12 cellular contexts compared by ENCODE assay signal in genomic region chr5:88144219-88145040, GRCh38.
DNase-seq lines count a peak whose midpoint lies in the region; ATAC-seq and TF ChIP-seq lines count a peak whose summit lies in the region.
"Had no signal": no experiment of that assay in that cellular context is flagged by ENCODE, and none has a peak within 500 bp of the region (broad histone marks: within the 10 kb centered on the region; RNA-seq: fewer than 3 reads in every experiment).

No MANE protein-coding gene starts in this region.

- peaks cover 6% of the 10 kb centered on the region for H3K9me3 Mint-ChIP-seq in activated T-cell treated with anti-CD3 and anti-CD28 coated beads, Interleukin-2, amount 50 U/mL, for 24 hours

- no peaks in the 10 kb centered on the region for H3K36me3 ChIP-seq in lower lobe of right lung
- H3K36me3 ChIP-seq: tibial nerve had no signal

- H3K36me3 Mint-ChIP-seq in activated T-cell treated with anti-CD3 and anti-CD28 coated beads, Interleukin-2, amount 50 U/mL, for 24 hours (ENCODE audit: low read depth), result no peaks in the 10 kb centered on the region

- H3K4me1 Mint-ChIP-seq in activated T-cell treated with anti-CD3 and anti-CD28 coated beads, Interleukin-2, amount 50 U/mL, for 24 hours (ENCODE audit: low read depth), result peaks cover 25% of the 10 kb centered on the region

- ATAC-seq in lower lobe of right lung (no peak), HG02571 (IDR thresholded peaks at IDR 0.05; ENCODE audit: unreplicated experiment) (no peak)
- ATAC-seq: Panc1 had no signal

- no peaks in the 10 kb centered on the region for H3K9me3 ChIP-seq in lower lobe of right lung
- H3K9me3 ChIP-seq: tibial nerve had no signal

- peaks cover 30% of the 10 kb centered on the region for H3K27me3 ChIP-seq in lower lobe of right lung (ENCODE audit: low read depth)

- peak overlapping the region; percentile 76 for H3K27ac ChIP-seq in lower lobe of right lung

- H3K4me3 Mint-ChIP-seq in activated T-cell treated with anti-CD3 and anti-CD28 coated beads, Interleukin-2, amount 50 U/mL, for 24 hours, result peak overlapping the region; percentile 20

- no peak for DNase-seq in activated T-cell treated with anti-CD3 and anti-CD28 coated beads, Interleukin-2, amount 50 U/mL, for 24 hours
- DNase-seq in activated T-cell treated with anti-CD3 and anti-CD28 coated beads, Interleukin-2, amount 50 U/mL, for 1 hour, result no peak
- DNase-seq in astrocyte of the hippocampus (ENCODE audit: low read depth, low spot score), result peak; percentile 75
- no peak for DNase-seq in lower lobe of right lung
- DNase-seq in superior temporal gyrus (ENCODE audit: extremely low spot score), result peak; percentile 85
- no peak for DNase-seq in Kasumi-1 (lab: John Stamatoyannopoulos, UW)
- no peak for DNase-seq in SW 1271 (lab: John Stamatoyannopoulos, UW)
- DNase-seq: activated CD4-positive, CD25-positive, alpha-beta regulatory T cell treated with anti-CD3 and anti-CD28 coated beads, Interleukin-2, amount 50 U/mL, for 72 hours; GF-D8 had no signal

- intact Hi-C loops in lower lobe of right lung (cut with DNase I), result no loop called here

- TF ChIP-seq CTCF in lower lobe of right lung (IDR thresholded peaks at IDR 0.05), result no peak

- H3K27me3 Mint-ChIP-seq in activated T-cell treated with anti-CD3 and anti-CD28 coated beads, Interleukin-2, amount 50 U/mL, for 24 hours, result peaks cover 24% of the 10 kb centered on the region

- peak overlapping the region; percentile 59 for H3K4me3 ChIP-seq in lower lobe of right lung

- no peak overlapping the region for H3K27ac Mint-ChIP-seq in activated T-cell treated with anti-CD3 and anti-CD28 coated beads, Interleukin-2, amount 50 U/mL, for 24 hours

- H3K4me1 ChIP-seq in lower lobe of right lung, result peaks cover 54% of the 10 kb centered on the region

Comparison
In these comparisons a context has a peak if more than half of its experiments do, and no peak if none do; other contexts are left out.
1. DNase-seq: peak in astrocyte of the hippocampus (single experiment) and superior temporal gyrus (single experiment); none in activated T-cell treated with anti-CD3 and anti-CD28 coated beads, Interleukin-2, amount 50 U/mL, for 24 hours (single experiment), activated T-cell treated with anti-CD3 and anti-CD28 coated beads, Interleukin-2, amount 50 U/mL, for 1 hour (single experiment), lower lobe of right lung (single experiment), Kasumi-1 (0 of 2) and SW 1271 (0 of 2).